1 cellular context compared by ENCODE assay signal in genomic region chr12:55973598-55974307, GRCh38.
A peak's percentile ranks its signal among the peaks of the same experiment; 100 is the strongest.
TF ChIP-seq lines count a peak whose summit lies in the region.

RAB5B (plus strand) TSS chr12:55974078; CDS start chr12:55986961, 12,883 bp downstream.

TF ChIP-seq in K562, 482 proteins besides CTCF, POLR2A, EP300 and RAD21 (continued from another document and continues in another):
- TF ChIP-seq ZNF512 (tag; IDR thresholded peaks at IDR 0.05) (no peak), HDAC3 (IDR thresholded peaks at IDR 0.05; ENCODE audit: borderline replicate concordance, partially characterized antibody) (no peak), JUN (IDR thresholded peaks at IDR 0.05; ENCODE audit: borderline replicate concordance, low read depth, low read length) (no peak; the same call in 1 of the 2 replicates), JUN (CRISPR knock-in tag; IDR thresholded peaks at IDR 0.05; ENCODE audit: borderline replicate concordance) (no peak; the same call in 1 of the 2 replicates), ADNP (tag; IDR thresholded peaks at IDR 0.05) (no peak), ELF2 (CRISPR knock-in tag; IDR thresholded peaks at IDR 0.05) (peak; percentile 56; the same call in 1 of the 2 replicates), POLR2B (IDR thresholded peaks at IDR 0.05; ENCODE audit: low read depth, partially characterized antibody) (peak; percentile 93), PRMT5 (CRISPR knock-in tag; IDR thresholded peaks at IDR 0.05) (no peak), ZC3H8 (IDR thresholded peaks at IDR 0.05) (no peak), ZNF586 (CRISPR knock-in tag; conservative IDR thresholded peaks at IDR 0.05) (no peak), ARID1B (IDR thresholded peaks at IDR 0.05) (no peak), IFI16 (CRISPR knock-in tag; IDR thresholded peaks at IDR 0.05) (no peak), ZFX (CRISPR knock-in tag; IDR thresholded peaks at IDR 0.05) (no peak; the same call in none of the 2 replicates), ZKSCAN1 (IDR thresholded peaks at IDR 0.05; ENCODE audit: low read depth, low read length) (no peak), MECOM (CRISPR knock-in tag; IDR thresholded peaks at IDR 0.05) (no peak), SREBF1 (IDR thresholded peaks at IDR 0.05; ENCODE audit: borderline replicate concordance, low read depth, low read length) (peak; percentile 97), KAT2B (IDR thresholded peaks at IDR 0.05; ENCODE audit: low read depth, low read length) (no peak), ZNF407 (IDR thresholded peaks at IDR 0.05; ENCODE audit: low read depth) (no peak), PHB2 (IDR thresholded peaks at IDR 0.05; ENCODE audit: low read depth) (no peak), BHLHE40 (IDR thresholded peaks at IDR 0.05; ENCODE audit: low read length) (peak; percentile 38), PRPF4 (IDR thresholded peaks at IDR 0.05; ENCODE audit: insufficient read depth, low read depth, low read length, poor library complexity, severe bottlenecking) (no peak), ZNF239 (CRISPR knock-in tag; IDR thresholded peaks at IDR 0.05) (no peak), ZNF347 (CRISPR knock-in tag; IDR thresholded peaks at IDR 0.05; ENCODE audit: low read depth) (no peak), PYGO2 (tag; IDR thresholded peaks at IDR 0.05) (no peak), HBP1 (CRISPR knock-in tag; IDR thresholded peaks at IDR 0.05) (no peak), CREB5 (CRISPR knock-in tag; IDR thresholded peaks at IDR 0.05) (no peak), SREBF2 (CRISPR knock-in tag; IDR thresholded peaks at IDR 0.05) (no peak), MXD1 (CRISPR knock-in tag; IDR thresholded peaks at IDR 0.05; ENCODE audit: borderline replicate concordance, poor library complexity, severe bottlenecking) (no peak), NR1H2 (CRISPR knock-in tag; IDR thresholded peaks at IDR 0.05) (no peak), THAP12 (CRISPR knock-in tag; IDR thresholded peaks at IDR 0.05) (peak; percentile 73; the same call in 1 of the 2 replicates), FOS (IDR thresholded peaks at IDR 0.05; ENCODE audit: extremely low read depth, insufficient read length) (peak; percentile 99), KHSRP (IDR thresholded peaks at IDR 0.05) (no peak; the same call in 1 of the 2 replicates), RBM22 (IDR thresholded peaks at IDR 0.05; ENCODE audit: low read depth, low read length, poor library complexity, severe bottlenecking) (no peak), STAT6 (CRISPR knock-in tag; IDR thresholded peaks at IDR 0.05) (0 out of 2 replicates have a peak, but pooled peaks have one; percentile 23), JUNB (CRISPR knock-in tag; conservative IDR thresholded peaks at IDR 0.05) (no peak), CAMTA2 (CRISPR knock-in tag; conservative IDR thresholded peaks at IDR 0.05) (no peak), CBFB (CRISPR knock-in tag; IDR thresholded peaks at IDR 0.05) (no peak), KAT7 (CRISPR knock-in tag; IDR thresholded peaks at IDR 0.05; ENCODE audit: borderline replicate concordance) (no peak; the same call in 1 of the 2 replicates), SNRNP70 (optimal IDR thresholded peaks at IDR 0.05; ENCODE audit: low read depth, low read length) (no peak), BACH1 (tag; IDR thresholded peaks at IDR 0.05) (no peak), VEZF1 (CRISPR knock-in tag; IDR thresholded peaks at IDR 0.05) (peak; percentile 99), ZNF77 (CRISPR knock-in tag; IDR thresholded peaks at IDR 0.05) (no peak), TAF9B (IDR thresholded peaks at IDR 0.05; ENCODE audit: partially characterized antibody) (peak; percentile 70), EGR1 (conservative IDR thresholded peaks at IDR 0.05) (peak; percentile 41; the same call in 1 of the 2 replicates), PCBP1 (IDR thresholded peaks at IDR 0.05; ENCODE audit: low read depth, low read length, poor library complexity, severe bottlenecking) (peak; percentile 65), MAZ (CRISPR knock-in tag; conservative IDR thresholded peaks at IDR 0.05 in 1 of 2, IDR thresholded peaks at IDR 0.05 in 1 of 2) (peak; percentile 88 to 93), PTTG1 (tag; IDR thresholded peaks at IDR 0.05; ENCODE audit: low read depth) (no peak), ZBED1 (IDR thresholded peaks at IDR 0.05) (no peak), NR2C1 (IDR thresholded peaks at IDR 0.05) (peak; percentile 79), NR2C1 (tag; IDR thresholded peaks at IDR 0.05) (peak; percentile 50; the same call in 1 of the 2 replicates), NFIX (CRISPR knock-in tag; IDR thresholded peaks at IDR 0.05; ENCODE audit: low read depth) (no peak)
